4 cellular contexts compared by ENCODE assay signal in genomic region chr1:208576425-208576824, GRCh38.
"Had no signal": no experiment of that assay in that cellular context is flagged by ENCODE, and none has a peak within 500 bp of the region (broad histone marks: within the 10 kb centered on the region; RNA-seq: fewer than 3 reads in every experiment).

No MANE protein-coding gene starts in this region.

- DNase-seq: H9, HCEC 1CT had no signal

- H3K4me3 ChIP-seq: GM23338 had no signal

- H3K27ac ChIP-seq: HL-60 had no signal
